Comparison of ENCODE assay signal across 9 cellular contexts in genomic region chr1:114715952-114716303, GRCh38. TPM values are rescaled to one million over a fixed set of nuclear protein-coding genes. Genes with fewer than 3 reads are reported as not detected.
DNase-seq lines count a peak whose midpoint lies in the region; ATAC-seq and TF ChIP-seq lines count a peak whose summit lies in the region.
"Had no signal": no experiment of that assay in that cellular context is flagged by ENCODE, and none has a peak within 500 bp of the region (broad histone marks: within the 10 kb centered on the region; RNA-seq: fewer than 3 reads in every experiment).

No MANE protein-coding gene starts in this region.

- no peaks in the 10 kb centered on the region for H3K9me3 Mint-ChIP-seq in activated CD8-positive, alpha-beta T cell treated with anti-CD3 and anti-CD28 coated beads, Interleukin-2, amount 10 ng/mL, durations not matched to agents 7 days and 5 days (ENCODE audit: insufficient read depth)
- no peaks in the 10 kb centered on the region for H3K9me3 Mint-ChIP-seq in immature natural killer cell

- TSS peak; percentile 71 for BruUV-seq in HCT116 (replicated peaks; lab: Mats Ljungman, UMichigan)

- no peaks in the 10 kb centered on the region for H3K27me3 Mint-ChIP-seq in activated CD8-positive, alpha-beta T cell treated with anti-CD3 and anti-CD28 coated beads, Interleukin-2, amount 10 ng/mL, durations not matched to agents 7 days and 5 days (ENCODE audit: low read depth)
- peaks cover 6 to 16% (median 7%) of the 10 kb centered on the region in 3 donors for H3K27me3 Mint-ChIP-seq in immature natural killer cell (ENCODE audit: low read depth in 3 of 3)

- no peaks in the 10 kb centered on the region for H3K9me2 ChIP-seq in HCT116 (ENCODE audit: insufficient read depth)

- intact Hi-C loops in HCT116 (cut with micrococcal nuclease) = loop anchor here (1.0 to 5.0 kb wide), 2 partner anchors 45 to 134 kb away; partner anchors contain the start of gene BCAS2
- intact Hi-C loops in testis (cut with DNase I; ENCODE audit: low total_unique reads) = no loop called here

- RAD21 ChIA-PET in HCT116 (lab: Charles Lee; ENCODE audit: low non-redundant PET in 1 of 2, low total read pairs in 2 of 2, uncharacterized antibody in 2 of 2, unreplicated experiment in 2 of 2) = no interaction called here

- H3K79me2 ChIP-seq in HCT116 (ENCODE audit: insufficient read depth, low read length) = peaks cover 50% of the 10 kb centered on the region

- H3K4me3 ChIP-seq in AG04450 (ENCODE audit: low read depth, low read length) (peak overlapping the region; percentile 92), HCT116 (replicated peaks in 1 of 2; ENCODE audit: low read depth in 1 of 2, low read length in 2 of 2) (peak overlapping the region; percentile 89 to 99), testis (peak overlapping the region; percentile 85 to 91)

- 18 to 21% methylated on average over 4 of the region's 4 CpGs for WGBS in testis, 2 donors

- TF ChIP-seq RAD21 in HCT116 (IDR thresholded peaks at IDR 0.05; ENCODE audit: low read depth) = no peak

- peaks cover 23% of the 10 kb centered on the region for H3K4me1 Mint-ChIP-seq in activated CD8-positive, alpha-beta T cell treated with anti-CD3 and anti-CD28 coated beads, Interleukin-2, amount 10 ng/mL, durations not matched to agents 7 days and 5 days (ENCODE audit: low read depth)
- H3K4me1 Mint-ChIP-seq in immature natural killer cell = peaks cover 21 to 37% of the 10 kb centered on the region in 2 donors

- H3K27ac Mint-ChIP-seq in activated CD8-positive, alpha-beta T cell treated with anti-CD3 and anti-CD28 coated beads, Interleukin-2, amount 10 ng/mL, durations not matched to agents 7 days and 5 days = peak overlapping the region; percentile 99
- H3K27ac Mint-ChIP-seq in immature natural killer cell = peak overlapping the region; percentile 97 to 99 (median 99)

- peak overlapping the region; percentile 95 for H3K4me3 Mint-ChIP-seq in activated CD8-positive, alpha-beta T cell treated with anti-CD3 and anti-CD28 coated beads, Interleukin-2, amount 10 ng/mL, durations not matched to agents 7 days and 5 days
- H3K4me3 Mint-ChIP-seq in immature natural killer cell = peak overlapping the region; percentile 92 to 99 (median 97)

- no peaks in the 10 kb centered on the region for H3K27me3 ChIP-seq in AG04450 (ENCODE audit: control insufficient read depth, insufficient read depth, low read length)
- no peaks in the 10 kb centered on the region for H3K27me3 ChIP-seq in HCT116 (ENCODE audit: insufficient read depth, low read length)
- no peaks in the 10 kb centered on the region for H3K27me3 ChIP-seq in testis

- no peak for DNase-seq in AG04450 (ENCODE audit: low read depth, low spot score)
- no peak for DNase-seq in HCT116 (ENCODE audit: low read depth, low spot score)
- no peak for DNase-seq in activated CD8-positive, alpha-beta T cell treated with anti-CD3 and anti-CD28 coated beads, Interleukin-2, amount 10 ng/mL, durations not matched to agents 7 days and 5 days
- no peak for DNase-seq in immature natural killer cell
- DNase-seq in testis = no peak
- DNase-seq in pons (ENCODE audit: low spot score) = no peak

- H3K27ac ChIP-seq in AG04450 (ENCODE audit: low read depth, low read length) (peak overlapping the region; percentile 95), HCT116 (ENCODE audit: low read depth, low read length) (peak overlapping the region; percentile 65), testis (peak overlapping the region in 1 of 2 donors; percentile 84)

- H2AFZ ChIP-seq in HCT116 (ENCODE audit: low read depth, low read length, poor library complexity, severe bottlenecking) = no peak overlapping the region

- POLR2A ChIA-PET in AG04450 (lab: Yijun Ruan, JAX) (interaction anchor here (0.6 to 1.5 kb wide), 2 partner anchors 42 to 823 kb away, joined by 3 to 5 read pairs; partner anchors contain the start of gene CSDE1), HCT116 (lab: Charles Lee) (no interaction called here)
- POLR2A ChIA-PET in activated CD8-positive, alpha-beta T cell treated with anti-CD3 and anti-CD28 coated beads, Interleukin-2, amount 10 ng/mL, durations not matched to agents 7 days and 5 days (lab: Charles Lee) = interaction anchor here (0.5 to 2.2 kb wide), 14 partner anchors 10 to 249 kb away, joined by 3 to 14 read pairs (median 3); partner anchors contain the start of genes BCAS2 and CSDE1

- peaks cover 40 to 44% of the 10 kb centered on the region in 2 experiments for H3K36me3 ChIP-seq in HCT116 (ENCODE audit: control insufficient read depth in 1 of 2, insufficient read depth in 2 of 2, low read length in 2 of 2)
- no peaks in the 10 kb centered on the region for H3K36me3 ChIP-seq in testis (ENCODE audit: low read depth, missing control alignments)

- TF ChIP-seq CTCF in AG04450 (IDR thresholded peaks at IDR 0.05; ENCODE audit: low read depth, low read length) (no peak), HCT116 (IDR thresholded peaks at IDR 0.05 in 2 of 3, conservative IDR thresholded peaks at IDR 0.05 in 1 of 3; ENCODE audit: borderline replicate concordance in 1 of 3, insufficient read depth in 1 of 3, low read depth in 2 of 3, low read length in 2 of 3) (no peak), testis (IDR thresholded peaks at IDR 0.05) (no peak)

- peaks cover 65% of the 10 kb centered on the region for H3K36me3 Mint-ChIP-seq in activated CD8-positive, alpha-beta T cell treated with anti-CD3 and anti-CD28 coated beads, Interleukin-2, amount 10 ng/mL, durations not matched to agents 7 days and 5 days (ENCODE audit: low read depth)
- H3K36me3 Mint-ChIP-seq in immature natural killer cell = peaks cover 6 to 30% (median 13%) of the 10 kb centered on the region in 3 donors

- CTCF ChIA-PET in AG04450 (lab: Charles Lee) (interaction anchor here (1.3 to 2.0 kb wide), 2 partner anchors 337 to 369 kb away, joined by 3 to 6 read pairs; no protein-coding TSS in a partner anchor), HCT116 (lab: Charles Lee) (interaction anchor here (1.2 kb wide), 1 partner anchor 369 kb away, joined by 3 read pairs; no protein-coding TSS in a partner anchor)
- CTCF ChIA-PET in activated CD8-positive, alpha-beta T cell treated with anti-CD3 and anti-CD28 coated beads, Interleukin-2, amount 10 ng/mL, durations not matched to agents 7 days and 5 days (lab: Charles Lee) = interaction anchor here (0.7 to 2.0 kb wide), 9 partner anchors 9 to 375 kb away, joined by 3 to 10 read pairs (median 4); partner anchors contain the start of genes CSDE1, DENND2C and SIKE1

- H4K20me1 ChIP-seq in HCT116 (ENCODE audit: insufficient read depth) = no peaks in the 10 kb centered on the region

- TF ChIP-seq POLR2A in HCT116 (IDR thresholded peaks at IDR 0.05; ENCODE audit: borderline replicate concordance, extremely low read depth, insufficient read depth, insufficient read length) (no peak), testis (IDR thresholded peaks at IDR 0.05) (no peak)

- ATAC-seq in HCT116 = peak; percentile 12
- ATAC-seq in activated CD8-positive, alpha-beta T cell treated with anti-CD3 and anti-CD28 coated beads, Interleukin-2, amount 10 ng/mL, durations not matched to agents 7 days and 5 days = no peak
- ATAC-seq in HG03175 (IDR thresholded peaks at IDR 0.05; ENCODE audit: unreplicated experiment) = no peak
- ATAC-seq in HG02571 (IDR thresholded peaks at IDR 0.05; ENCODE audit: unreplicated experiment) = no peak

- peak overlapping the region; percentile 91 for H3K9ac ChIP-seq in HCT116 (ENCODE audit: low read length)

- H3K9me3 ChIP-seq in AG04450 (ENCODE audit: control insufficient read depth, insufficient read depth, low read length) (no peaks in the 10 kb centered on the region), HCT116 (ENCODE audit: control insufficient read depth in 1 of 2, insufficient read depth in 1 of 2, low read depth in 1 of 2, low read length in 2 of 2) (no peaks in the 10 kb centered on the region), testis (no peaks in the 10 kb centered on the region)

- peak overlapping the region; percentile 76 for H3K4me2 ChIP-seq in HCT116 (ENCODE audit: low read length)

- H3K4me1 ChIP-seq in HCT116 (ENCODE audit: control insufficient read depth in 1 of 2, insufficient read depth in 2 of 2, low read length in 2 of 2) (peaks cover 0 to 12% of the 10 kb centered on the region in 2 experiments; a peak in 2 of 4 replicates), testis (peaks cover 9% of the 10 kb centered on the region)

TF ChIP-seq in HCT116, 20 proteins besides CTCF, POLR2A, EP300 and RAD21 (continues in another document):
- TF ChIP-seq CBX3 (IDR thresholded peaks at IDR 0.05; ENCODE audit: low read depth) = no peak

RNA-seq across cellular contexts. Expression of gene NRAS, which starts 0.6 kb away (rescaled TPM):
- polyA plus RNA-seq in AG04450 (2011; rRNA removed) (50.7 and 69.8 TPM in 2 replicates), immature natural killer cell (10 to 100 TPM; 34.0 to 35.6 (median 34.9) TPM), testis (ENCODE audit: insufficient read depth, low read depth, low replicate concordance) (17.4 TPM)
- polyA minus RNA-seq in AG04450 (2011; rRNA and poly(A)+ RNA removed) = 37.0 and 57.5 TPM in 2 replicates
- total RNA-seq in HCT116 (2021; ENCODE audit: unreplicated experiment) (48.0 TPM), testis (10 to 100 TPM; 22.8 to 24.6 TPM)
- 11.3 and 13.7 TPM in 2 replicates for polyA plus RNA-seq in HCT116 (2012)
- total RNA-seq in activated CD8-positive, alpha-beta T cell treated with anti-CD3 and anti-CD28 coated beads, Interleukin-2, amount 10 ng/mL, durations not matched to agents 7 days and 5 days = 10 to 100 TPM; 50.3 to 51.7 TPM

RNA-seq across cellular contexts. Expression of gene AMPD1, which starts 20.6 kb away (rescaled TPM):
- polyA plus RNA-seq in AG04450 (2011; rRNA removed) (not detected in 2 replicates), immature natural killer cell (not detected), testis (ENCODE audit: insufficient read depth, low read depth, low replicate concordance) (1.5 TPM)
- not detected in 2 replicates for polyA minus RNA-seq in AG04450 (2011; rRNA and poly(A)+ RNA removed)
- total RNA-seq in HCT116 (2021; ENCODE audit: unreplicated experiment) (not detected), testis (under 1 TPM in 1 of 2 donors, not detected in 1; 0.12 TPM)
- not detected in 2 replicates for polyA plus RNA-seq in HCT116 (2012)
- total RNA-seq in activated CD8-positive, alpha-beta T cell treated with anti-CD3 and anti-CD28 coated beads, Interleukin-2, amount 10 ng/mL, durations not matched to agents 7 days and 5 days = not detected
- total RNA-seq: left cardiac atrium had no signal

RNA-seq across cellular contexts. Expression of gene CSDE1, which starts 41.9 kb away (rescaled TPM):
- polyA plus RNA-seq in AG04450 (2011; rRNA removed) (346 and 438 TPM in 2 replicates), immature natural killer cell (100 to 1,000 TPM; 223 to 269 (median 257) TPM), testis (ENCODE audit: insufficient read depth, low read depth, low replicate concordance) (488 TPM)
- polyA minus RNA-seq in AG04450 (2011; rRNA and poly(A)+ RNA removed) = 533 and 669 TPM in 2 replicates
- total RNA-seq in HCT116 (2021; ENCODE audit: unreplicated experiment) (515 TPM), testis (100 to 1,000 TPM; 354 to 495 TPM)
- 295 and 321 TPM in 2 replicates for polyA plus RNA-seq in HCT116 (2012)
- 100 to 1,000 TPM; 359 to 362 TPM for total RNA-seq in activated CD8-positive, alpha-beta T cell treated with anti-CD3 and anti-CD28 coated beads, Interleukin-2, amount 10 ng/mL, durations not matched to agents 7 days and 5 days

RNA-seq across cellular contexts. Expression of gene DENND2C, which starts 46.1 kb away (rescaled TPM):
- polyA plus RNA-seq in AG04450 (2011; rRNA removed) (0.43 and 0.64 TPM in 2 replicates), immature natural killer cell (under 1 TPM; 0.28 to 0.81 (median 0.54) TPM), testis (ENCODE audit: insufficient read depth, low read depth, low replicate concordance) (10.5 TPM)
- 0.74 and 0.83 TPM in 2 replicates for polyA minus RNA-seq in AG04450 (2011; rRNA and poly(A)+ RNA removed)
- total RNA-seq in HCT116 (2021; ENCODE audit: unreplicated experiment) (3.6 TPM), testis (10 to 100 TPM; 15.0 to 18.8 TPM)
- 0.89 and 1.2 TPM in 2 replicates for polyA plus RNA-seq in HCT116 (2012)
- under 1 TPM; 0.34 to 0.40 TPM for total RNA-seq in activated CD8-positive, alpha-beta T cell treated with anti-CD3 and anti-CD28 coated beads, Interleukin-2, amount 10 ng/mL, durations not matched to agents 7 days and 5 days
